ENCODE assay signal across 7 cellular contexts in genomic region chr5:61625682-61626620, GRCh38.
DNase-seq lines count a peak whose midpoint lies in the region; FAIRE-seq and TF ChIP-seq lines count a peak whose summit lies in the region.

No MANE protein-coding gene starts in this region.

- H3K4me2 ChIP-seq in OCI-LY7 (ENCODE audit: low read length) = no peak overlapping the region

- no TSS peak for BruUV-seq in OCI-LY7 (replicated peaks; lab: Mats Ljungman, UMichigan)

- WGBS in adrenal gland, 4 donors = 0 to 9% (median 5%) methylated on average over 11 to 76 of the region's 76 CpGs
- 11 to 13% (median 11%) methylated on average over 55 to 76 of the region's 76 CpGs for WGBS in ovary, 3 donors

- TF ChIP-seq POLR2A in adrenal gland (IDR thresholded peaks at IDR 0.05) (peak; percentile 80 to 88), ovary (IDR thresholded peaks at IDR 0.05) (no peak)

- H3K36me3 ChIP-seq in adrenal gland (replicated peaks in 1 of 2) = no peaks in the 10 kb centered on the region
- H3K36me3 ChIP-seq in left ventricle myocardium inferior = no peaks in the 10 kb centered on the region
- H3K36me3 ChIP-seq in ovary = no peaks in the 10 kb centered on the region
- H3K36me3 ChIP-seq in OCI-LY7 (ENCODE audit: insufficient read depth, low read length) = no peaks in the 10 kb centered on the region

- no peaks in the 10 kb centered on the region for H3K79me2 ChIP-seq in OCI-LY7 (ENCODE audit: insufficient read depth, low read depth, low read length)

- peak overlapping the region in 3 of 4 donors; percentile 36 to 77 (median 61) for H3K4me3 ChIP-seq in adrenal gland
- peak overlapping the region; percentile 75 for H3K4me3 ChIP-seq in left ventricle myocardium inferior
- peak overlapping the region; percentile 47 for H3K4me3 ChIP-seq in ovary
- no peak overlapping the region for H3K4me3 ChIP-seq in OCI-LY7 (ENCODE audit: low read depth, low read length, poor library complexity, severe bottlenecking)

- H2AFZ ChIP-seq in OCI-LY7 (ENCODE audit: low read length) = no peak overlapping the region

- POLR2A ChIA-PET in OCI-LY7 (lab: Charles Lee) = no interaction called here

- H3K27ac ChIP-seq in adrenal gland (peak overlapping the region; percentile 51 to 87 (median 85)), left ventricle myocardium inferior (replicated peaks) (peak overlapping the region; percentile 95), ovary (no peak overlapping the region), OCI-LY7 (ENCODE audit: low read depth, low read length, poor library complexity, severe bottlenecking) (no peak overlapping the region)

- no peak for TF ChIP-seq EP300 in ovary (IDR thresholded peaks at IDR 0.05)

- CTCF ChIA-PET in OCI-LY7 (lab: Charles Lee; ENCODE audit: unreplicated experiment) = no interaction called here

- H3K9me2 ChIP-seq in OCI-LY7 (ENCODE audit: insufficient read depth, low read length) = no peaks in the 10 kb centered on the region

- H3K9me3 ChIP-seq in adrenal gland (replicated peaks in 1 of 3) (no peaks in the 10 kb centered on the region), left ventricle myocardium inferior (replicated peaks) (no peaks in the 10 kb centered on the region), ovary (no peaks in the 10 kb centered on the region), OCI-LY7 (ENCODE audit: low read length) (no peaks in the 10 kb centered on the region)

- H3K4me1 ChIP-seq in adrenal gland (replicated peaks in 1 of 2) (peaks cover 15 to 18% of the 10 kb centered on the region in 2 donors), left ventricle myocardium inferior (peaks cover 40% of the 10 kb centered on the region), ovary (ENCODE audit: insufficient read depth) (peaks cover 9% of the 10 kb centered on the region), OCI-LY7 (ENCODE audit: insufficient read depth, low read length, poor library complexity, severe bottlenecking) (no peaks in the 10 kb centered on the region)

- TF ChIP-seq CTCF in adrenal gland (IDR thresholded peaks at IDR 0.05) (no peak), left ventricle myocardium inferior (IDR thresholded peaks at IDR 0.05; ENCODE audit: borderline replicate concordance) (no peak), ovary (IDR thresholded peaks at IDR 0.05) (no peak), OCI-LY7 (conservative IDR thresholded peaks at IDR 0.05; ENCODE audit: low read length) (no peak)

- no peaks in the 10 kb centered on the region for H4K20me1 ChIP-seq in OCI-LY7 (ENCODE audit: insufficient read depth, low read length)

- H3K27me3 ChIP-seq in adrenal gland (no peaks in the 10 kb centered on the region), left ventricle myocardium inferior (ENCODE audit: low read depth) (no peaks in the 10 kb centered on the region), ovary (no peaks in the 10 kb centered on the region)

- no peak for FAIRE-seq in GM19239 (lab: Jason Lieb, UNC)

- peak; percentile 17 for DNase-seq in GM19239 (ENCODE audit: insufficient read length, low spot score)
- peak; percentile 9 for DNase-seq in LHCN-M2 (ENCODE audit: low read depth)
- DNase-seq in adrenal gland = peak; percentile 91 to 94 (median 93)
- peak; percentile 83 for DNase-seq in left ventricle myocardium inferior
- peak; percentile 57 to 78 (median 67) for DNase-seq in ovary
- DNase-seq in NCI-H146 treated with DMSO at 0.1 percent for 48 hours (lab: John Stamatoyannopoulos, UW; ENCODE audit: unreplicated experiment) = no peak
- DNase-seq in OCI-LY7 (ENCODE audit: low spot score) = no peak

- intact Hi-C loops in adrenal gland (cut with DNase I) = no loop called here
- intact Hi-C loops in left ventricle myocardium inferior (cut with micrococcal nuclease) = no loop called here
- intact Hi-C loops in ovary (cut with DNase I) = loop anchor here in 1 of 4 donors (10.0 kb wide), 2 partner anchors 109 to 291 kb away; partner anchors contain the start of gene ZSWIM6
- intact Hi-C loops in OCI-LY7 (cut with micrococcal nuclease; ENCODE audit: unreplicated experiment) = no loop called here

Comparison
In these comparisons a context has a peak if more than half of its experiments do, and no peak if none do; other contexts are left out.
1. DNase-seq: peak in GM19239 (single experiment), LHCN-M2 (single experiment), adrenal gland (7 of 7), left ventricle myocardium inferior (single experiment) and ovary (5 of 5); none in NCI-H146 treated with DMSO at 0.1 percent for 48 hours (single experiment) and OCI-LY7 (single experiment).
2. H3K27ac ChIP-seq: peak in adrenal gland (5 of 5) and left ventricle myocardium inferior (single experiment); none in ovary (0 of 2) and OCI-LY7 (single experiment).